ENCODE assay signal across 8 cellular contexts in genomic region chr1:154975409-154976205, GRCh38. TPM values are rescaled to one million over a fixed set of nuclear protein-coding genes. Genes with fewer than 3 reads are reported as not detected.
DNase-seq lines count a peak whose midpoint lies in the region; ATAC-seq, FAIRE-seq and TF ChIP-seq lines count a peak whose summit lies in the region.

No MANE protein-coding gene starts in this region.

- TF ChIP-seq RAD21 in SK-N-SH (IDR thresholded peaks at IDR 0.05; ENCODE audit: low read length) (no peak), K562 (CRISPR knock-in tag; conservative IDR thresholded peaks at IDR 0.05 in 1 of 2, IDR thresholded peaks at IDR 0.05 in 1 of 2) (no peak)

- H3K36me3 ChIP-seq in SK-N-SH (replicated peaks in 1 of 2; ENCODE audit: control insufficient read depth in 1 of 2, insufficient read depth in 2 of 2, low read length in 1 of 2) (peaks cover 7 to 10% of the 10 kb centered on the region in 2 experiments), K562 (ENCODE audit: control insufficient read depth, insufficient read depth, low read length) (peaks cover 32% of the 10 kb centered on the region)

- TSS peak; percentile 61 for BruUV-seq in K562 (replicated peaks; lab: Mats Ljungman, UMichigan)

- TF ChIP-seq EP300 in SK-N-SH (IDR thresholded peaks at IDR 0.05; ENCODE audit: borderline replicate concordance in 1 of 2, low read depth in 1 of 2, low read length in 1 of 2) (no peak), K562 (IDR thresholded peaks at IDR 0.05; ENCODE audit: low read length) (no peak)

- H3K9ac ChIP-seq in SK-N-SH (peak overlapping the region; percentile 88), K562 (ENCODE audit: insufficient read depth in 1 of 2, low read depth in 2 of 2, low read length in 2 of 2) (peak overlapping the region; percentile 89 to 97)

- H3K4me2 ChIP-seq in SK-N-SH (peak overlapping the region; percentile 91), K562 (ENCODE audit: insufficient read depth, low read length) (peak overlapping the region; percentile 98)

- H3F3A ChIP-seq in SK-N-SH (replicated peaks; ENCODE audit: insufficient read depth) = peaks cover 36% of the 10 kb centered on the region

- CTCF ChIA-PET in SK-N-SH (lab: Yijun Ruan, JAX) (interaction anchor here (1.0 to 37.5 kb wide), 5 partner anchors 9 to 79 kb away, joined by 3 to 640 read pairs (median 6); partner anchors contain the start of genes ADAM15, LENEP, PBXIP1 and ZBTB7B), K562 (lab: Yijun Ruan, JAX; ENCODE audit: low intra/inter-chr PET ratio) (interaction anchor here (1.0 to 2.3 kb wide), 3 partner anchors 21 to 42 kb away, joined by 4 to 11 read pairs (median 5); no protein-coding TSS in a partner anchor)

- H4K20me1 ChIP-seq in SK-N-SH (ENCODE audit: insufficient read depth) (no peaks in the 10 kb centered on the region), K562 (replicated peaks; ENCODE audit: control insufficient read depth, insufficient read depth, low read length) (no peaks in the 10 kb centered on the region)

- H3K79me2 ChIP-seq in SK-N-SH (ENCODE audit: insufficient read depth) (peaks cover 68% of the 10 kb centered on the region), K562 (ENCODE audit: control insufficient read depth, insufficient read depth, low read length) (peaks cover 75% of the 10 kb centered on the region)

- H3K4me3 ChIP-seq in SK-N-SH (ENCODE audit: low read depth in 2 of 2, low read length in 1 of 2) = peak overlapping the region; percentile 67 to 79
- peak overlapping the region; percentile 66 for H3K4me3 ChIP-seq in K562

- no peaks in the 10 kb centered on the region for H3K9me1 ChIP-seq in K562 (ENCODE audit: control insufficient read depth, insufficient read depth, low read length)

- H3K27me3 ChIP-seq in SK-N-SH (ENCODE audit: insufficient read depth) (no peaks in the 10 kb centered on the region), K562 (ENCODE audit: control insufficient read depth in 2 of 2, insufficient read depth in 2 of 2, low read length in 2 of 2) (no peaks in the 10 kb centered on the region; a peak in 1 of 5 replicates)

- intact Hi-C loops in Right ventricle myocardium superior (cut with DNase I) = no loop called here
- intact Hi-C loops in Right ventricle myocardium inferior (cut with DNase I) = loop anchor here (2.0 kb wide), 1 partner anchor 25 kb away; no protein-coding TSS in a partner anchor
- intact Hi-C loops in K562 (cut with micrococcal nuclease) = no loop called here

- POLR2A ChIA-PET in SK-N-SH (lab: Yijun Ruan, JAX) (interaction anchor here (3.1 kb wide), 1 partner anchor 18 kb away, joined by 13 read pairs; the partner anchor contains the start of gene LENEP), K562 (lab: Yijun Ruan, JAX) (interaction anchor here (0.7 to 8.3 kb wide), 6 partner anchors 7 to 75 kb away, joined by 3 to 80 read pairs (median 22); partner anchors contain the start of genes ADAM15, FLAD1, LENEP and PYGO2)

- ATAC-seq in Right ventricle myocardium superior (ENCODE audit: poor library complexity) = no peak
- ATAC-seq in Right ventricle myocardium inferior = no peak
- ATAC-seq in K562 = peak; percentile 12
- ATAC-seq in HG02798 (IDR thresholded peaks at IDR 0.05; ENCODE audit: poor library complexity, unreplicated experiment) = no peak
- ATAC-seq in GM18505 (IDR thresholded peaks at IDR 0.05; ENCODE audit: unreplicated experiment) = no peak

- peaks cover 27 to 56% of the 10 kb centered on the region in 2 experiments for H3K4me1 ChIP-seq in SK-N-SH (ENCODE audit: control insufficient read depth in 1 of 2, insufficient read depth in 2 of 2, low read depth in 1 of 2, low read length in 1 of 2)
- H3K4me1 ChIP-seq in K562 (replicated peaks in 1 of 2; ENCODE audit: control insufficient read depth in 2 of 2, insufficient read depth in 2 of 2, low read length in 2 of 2) = peaks cover 32 to 40% of the 10 kb centered on the region in 2 experiments

- TF ChIP-seq POLR2A in K562 (conservative IDR thresholded peaks at IDR 0.05) (no peak), GM18505 (IDR thresholded peaks at IDR 0.05; ENCODE audit: borderline replicate concordance, extremely low read depth, insufficient read depth, insufficient read length) (no peak)

- no peak for FAIRE-seq in K562 (lab: Jason Lieb, UNC)

- no peak for TF ChIP-seq CTCF in SK-N-SH (IDR thresholded peaks at IDR 0.05)
- TF ChIP-seq CTCF in K562 (IDR thresholded peaks at IDR 0.05 in 2 of 3, conservative IDR thresholded peaks at IDR 0.05 in 1 of 3; ENCODE audit: insufficient read depth in 2 of 3, low read depth in 1 of 3, low read length in 3 of 3) = no peak

- in situ Hi-C loops in K562 (cut with MboI) = no loop called here

- WGBS in SK-N-SH (ENCODE audit: low lambda C conversion rate) = under 1% methylated on average over 25 of the region's 25 CpGs
- WGBS in K562 (ENCODE audit: insufficient coverage, low coverage, missing lambda C conversion rate) = 0% methylated on average over 25 of the region's 25 CpGs

- H3K9me2 ChIP-seq in SK-N-SH = no peaks in the 10 kb centered on the region

- H3K9me3 ChIP-seq in SK-N-SH (no peaks in the 10 kb centered on the region), K562 (replicated peaks; ENCODE audit: control insufficient read depth, insufficient read depth, low read depth, low read length) (no peaks in the 10 kb centered on the region)

- H2AFZ ChIP-seq in SK-N-SH (ENCODE audit: low read depth) = peak overlapping the region; percentile 40
- no peak overlapping the region for H2AFZ ChIP-seq in K562 (ENCODE audit: low read depth, low read length)

- H3K27ac ChIP-seq in SK-N-SH (ENCODE audit: low read depth in 2 of 2, low read length in 1 of 2) (peak overlapping the region; percentile 99 to 100), K562 (ENCODE audit: extremely low read depth, low read depth, low read length) (peak overlapping the region; percentile 99)

- DNase-seq in Right ventricle myocardium superior = peak; percentile 70
- no peak for DNase-seq in Right ventricle myocardium inferior (ENCODE audit: missing footprints)
- DNase-seq in SK-N-SH = no peak
- peak in 2 of 4 experiments; percentile 46 to 78 for DNase-seq in K562 (ENCODE audit: extremely low read depth in 1 of 4, low spot score in 3 of 4)
- DNase-seq in left kidney (ENCODE audit: low read depth, low spot score) = peak; percentile 83
- peak; percentile 61 to 70 for DNase-seq in stimulated activated CD8-positive, alpha-beta memory T cell treated with anti-CD3 and anti-CD28 coated beads, Interleukin-15, amount 100 ng/mL, for 48 hours (ENCODE audit: low read depth in 2 of 2)

RNA-seq across cellular contexts. Expression of gene CKS1B, which starts 1.1 kb away (rescaled TPM):
- total RNA-seq in Right ventricle myocardium superior (15.5 TPM), Right ventricle myocardium inferior (22.2 TPM), K562 (2014; rRNA removed) (215 and 262 TPM in 2 replicates), K562 (2014; rRNA removed; fragmentation: Illumina TruSeq; extraction: Trizol) (364 and 410 TPM in 2 replicates), K562 (2015; rRNA removed; fragmentation: Illumina TruSeq; extraction: Trizol) (269 and 292 TPM in 2 replicates), K562 (2021) (256 and 270 TPM in 2 replicates)
- polyA plus RNA-seq in SK-N-SH (2012; rRNA removed) (256 and 308 TPM in 2 replicates), K562 (2011; rRNA removed) (754 and 835 TPM in 2 replicates), K562 (2014; fragmentation: Illumina TruSeq; extraction: Trizol) (611 and 624 TPM in 2 replicates), K562 (2014; fragmentation: Nextera tagmentation; extraction: Ambion mirVana) (1,000 to 10,000 TPM; 1,039 to 1,103 TPM), K562 (2014; rRNA removed) (460 and 477 TPM in 2 replicates)
- 286 and 340 TPM in 2 replicates for polyA plus RNA-seq in SK-N-SH (2012; cell fraction: cytosol; rRNA removed)
- polyA plus RNA-seq in SK-N-SH (2012; cell fraction: nucleus; rRNA removed) = 86.1 and 118 TPM in 2 replicates
- 61.9 and 74.9 TPM in 2 replicates for total RNA-seq in K562 (2011; cell fraction: chromatin; rRNA removed; ENCODE audit: low replicate concordance)
- 70.0 and 71.3 TPM in 2 replicates for total RNA-seq in K562 (2011; cell fraction: nucleolus; rRNA removed)
- 120 and 182 TPM in 2 replicates for total RNA-seq in K562 (2011; cell fraction: nucleoplasm; rRNA removed)
- polyA plus RNA-seq in K562 (2011; cell fraction: cytosol; rRNA removed) = 831 and 1,136 TPM in 2 replicates
- polyA plus RNA-seq in K562 (2011; cell fraction: nucleus; rRNA removed) = 223 and 387 TPM in 2 replicates
- 544 and 581 TPM in 2 replicates for polyA plus RNA-seq in K562 (2012)
- polyA minus RNA-seq in K562 (2011; rRNA and poly(A)+ RNA removed) = 383 and 393 TPM in 2 replicates
- 80.9 and 85.6 TPM in 2 replicates for polyA minus RNA-seq in K562 (2011; cell fraction: cytosol; rRNA and poly(A)+ RNA removed)
- polyA minus RNA-seq in K562 (2011; cell fraction: nucleus; rRNA and poly(A)+ RNA removed) = 24.2 and 63.2 TPM in 2 replicates

RNA-seq across cellular contexts. Expression of gene SHC1, which starts 5.1 kb away (rescaled TPM):
- 52.7 TPM for total RNA-seq in Right ventricle myocardium superior
- total RNA-seq in Right ventricle myocardium inferior = 60.4 TPM
- polyA plus RNA-seq in SK-N-SH (2012; rRNA removed) = 338 and 395 TPM in 2 replicates
- 199 and 274 TPM in 2 replicates for polyA plus RNA-seq in SK-N-SH (2012; cell fraction: cytosol; rRNA removed)
- 1,066 and 1,388 TPM in 2 replicates for polyA plus RNA-seq in SK-N-SH (2012; cell fraction: nucleus; rRNA removed)
- total RNA-seq in K562 (2011; cell fraction: chromatin; rRNA removed; ENCODE audit: low replicate concordance) = 85.7 and 174 TPM in 2 replicates
- 69.6 and 76.4 TPM in 2 replicates for total RNA-seq in K562 (2011; cell fraction: nucleolus; rRNA removed)
- total RNA-seq in K562 (2011; cell fraction: nucleoplasm; rRNA removed) = 94.4 and 106 TPM in 2 replicates
- total RNA-seq in K562 (2014; rRNA removed) = 51.9 and 57.2 TPM in 2 replicates
- total RNA-seq in K562 (2014; rRNA removed; fragmentation: Illumina TruSeq; extraction: Trizol) = 34.1 and 35.4 TPM in 2 replicates
- 34.4 and 35.9 TPM in 2 replicates for total RNA-seq in K562 (2015; rRNA removed; fragmentation: Illumina TruSeq; extraction: Trizol)
- 66.4 and 68.4 TPM in 2 replicates for total RNA-seq in K562 (2021)
- 64.8 and 81.2 TPM in 2 replicates for polyA plus RNA-seq in K562 (2011; rRNA removed)
- 63.5 and 90.8 TPM in 2 replicates for polyA plus RNA-seq in K562 (2011; cell fraction: cytosol; rRNA removed)
- polyA plus RNA-seq in K562 (2011; cell fraction: nucleus; rRNA removed) = 143 and 200 TPM in 2 replicates
- polyA plus RNA-seq in K562 (2012) = 57.8 and 71.5 TPM in 2 replicates
- polyA plus RNA-seq in K562 (2014; fragmentation: Illumina TruSeq; extraction: Trizol) = 93.7 and 113 TPM in 2 replicates
- 1 to 10 TPM; 4.1 to 5.4 TPM for polyA plus RNA-seq in K562 (2014; fragmentation: Nextera tagmentation; extraction: Ambion mirVana)
- 57.7 and 58.0 TPM in 2 replicates for polyA plus RNA-seq in K562 (2014; rRNA removed)
- polyA minus RNA-seq in K562 (2011; rRNA and poly(A)+ RNA removed) = 45.0 and 49.1 TPM in 2 replicates
- 30.6 and 37.4 TPM in 2 replicates for polyA minus RNA-seq in K562 (2011; cell fraction: cytosol; rRNA and poly(A)+ RNA removed)
- 22.3 and 27.7 TPM in 2 replicates for polyA minus RNA-seq in K562 (2011; cell fraction: nucleus; rRNA and poly(A)+ RNA removed)

RNA-seq across cellular contexts. Expression of gene FLAD1, which starts 7.5 kb away (rescaled TPM):
- total RNA-seq in Right ventricle myocardium superior = 34.7 TPM
- 30.8 TPM for total RNA-seq in Right ventricle myocardium inferior
- 50.8 and 56.2 TPM in 2 replicates for polyA plus RNA-seq in SK-N-SH (2012; rRNA removed)
- polyA plus RNA-seq in SK-N-SH (2012; cell fraction: cytosol; rRNA removed) = 21.8 and 32.1 TPM in 2 replicates
- polyA plus RNA-seq in SK-N-SH (2012; cell fraction: nucleus; rRNA removed) = 130 and 147 TPM in 2 replicates
- total RNA-seq in K562 (2011; cell fraction: chromatin; rRNA removed; ENCODE audit: low replicate concordance) = 46.3 and 135 TPM in 2 replicates
- total RNA-seq in K562 (2011; cell fraction: nucleolus; rRNA removed) = 130 and 141 TPM in 2 replicates
- 76.0 and 76.6 TPM in 2 replicates for total RNA-seq in K562 (2011; cell fraction: nucleoplasm; rRNA removed)
- 67.0 and 87.6 TPM in 2 replicates for total RNA-seq in K562 (2014; rRNA removed)
- 41.3 and 56.1 TPM in 2 replicates for total RNA-seq in K562 (2014; rRNA removed; fragmentation: Illumina TruSeq; extraction: Trizol)
- total RNA-seq in K562 (2015; rRNA removed; fragmentation: Illumina TruSeq; extraction: Trizol) = 65.8 and 68.6 TPM in 2 replicates
- 74.4 and 79.8 TPM in 2 replicates for total RNA-seq in K562 (2021)
- polyA plus RNA-seq in K562 (2011; rRNA removed) = 61.2 and 75.6 TPM in 2 replicates
- polyA plus RNA-seq in K562 (2011; cell fraction: cytosol; rRNA removed) = 82.9 and 126 TPM in 2 replicates
- 209 and 292 TPM in 2 replicates for polyA plus RNA-seq in K562 (2011; cell fraction: nucleus; rRNA removed)
- 54.0 and 57.9 TPM in 2 replicates for polyA plus RNA-seq in K562 (2012)
- polyA plus RNA-seq in K562 (2014; fragmentation: Illumina TruSeq; extraction: Trizol) = 78.8 and 82.3 TPM in 2 replicates
- polyA plus RNA-seq in K562 (2014; fragmentation: Nextera tagmentation; extraction: Ambion mirVana) = 10 to 100 TPM; 24.9 to 46.7 TPM
- polyA plus RNA-seq in K562 (2014; rRNA removed) = 85.8 and 98.9 TPM in 2 replicates
- 50.8 and 69.7 TPM in 2 replicates for polyA minus RNA-seq in K562 (2011; rRNA and poly(A)+ RNA removed)
- polyA minus RNA-seq in K562 (2011; cell fraction: cytosol; rRNA and poly(A)+ RNA removed) = 40.4 and 52.6 TPM in 2 replicates
- polyA minus RNA-seq in K562 (2011; cell fraction: nucleus; rRNA and poly(A)+ RNA removed) = 49.7 and 53.7 TPM in 2 replicates

RNA-seq across cellular contexts. Expression of gene PYGO2, which starts 14.0 kb away (rescaled TPM):
- total RNA-seq in Right ventricle myocardium superior (13.2 TPM), Right ventricle myocardium inferior (16.0 TPM), K562 (2014; rRNA removed) (18.2 and 28.9 TPM in 2 replicates), K562 (2014; rRNA removed; fragmentation: Illumina TruSeq; extraction: Trizol) (15.2 and 15.8 TPM in 2 replicates), K562 (2015; rRNA removed; fragmentation: Illumina TruSeq; extraction: Trizol) (17.7 and 18.1 TPM in 2 replicates), K562 (2021) (36.2 and 36.7 TPM in 2 replicates)
- polyA plus RNA-seq in SK-N-SH (2012; rRNA removed) (23.3 and 28.2 TPM in 2 replicates), K562 (2011; rRNA removed) (23.5 and 28.3 TPM in 2 replicates), K562 (2014; fragmentation: Illumina TruSeq; extraction: Trizol) (32.5 and 34.3 TPM in 2 replicates), K562 (2014; fragmentation: Nextera tagmentation; extraction: Ambion mirVana) (1 to 10 TPM; 8.3 to 8.6 TPM), K562 (2014; rRNA removed) (24.6 and 28.1 TPM in 2 replicates)
- polyA plus RNA-seq in SK-N-SH (2012; cell fraction: cytosol; rRNA removed) = 14.3 and 19.8 TPM in 2 replicates
- 36.8 and 45.8 TPM in 2 replicates for polyA plus RNA-seq in SK-N-SH (2012; cell fraction: nucleus; rRNA removed)
- total RNA-seq in K562 (2011; cell fraction: chromatin; rRNA removed; ENCODE audit: low replicate concordance) = 24.1 and 50.9 TPM in 2 replicates
- total RNA-seq in K562 (2011; cell fraction: nucleolus; rRNA removed) = 40.4 and 41.1 TPM in 2 replicates
- total RNA-seq in K562 (2011; cell fraction: nucleoplasm; rRNA removed) = 36.8 and 44.0 TPM in 2 replicates
- polyA plus RNA-seq in K562 (2011; cell fraction: cytosol; rRNA removed) = 26.2 and 37.5 TPM in 2 replicates
- polyA plus RNA-seq in K562 (2011; cell fraction: nucleus; rRNA removed) = 43.0 and 57.2 TPM in 2 replicates
- 25.4 and 27.4 TPM in 2 replicates for polyA plus RNA-seq in K562 (2012)
- 14.7 and 16.1 TPM in 2 replicates for polyA minus RNA-seq in K562 (2011; rRNA and poly(A)+ RNA removed)
- polyA minus RNA-seq in K562 (2011; cell fraction: cytosol; rRNA and poly(A)+ RNA removed) = 13.7 and 16.1 TPM in 2 replicates
- polyA minus RNA-seq in K562 (2011; cell fraction: nucleus; rRNA and poly(A)+ RNA removed) = 13.5 and 15.3 TPM in 2 replicates

RNA-seq across cellular contexts. Expression of gene LENEP, which starts 17.8 kb away (rescaled TPM):
- total RNA-seq in Right ventricle myocardium superior (not detected), Right ventricle myocardium inferior (not detected), K562 (2014; rRNA removed) (0.24 and 0.86 TPM in 2 replicates), K562 (2014; rRNA removed; fragmentation: Illumina TruSeq; extraction: Trizol) (0.47 TPM in 1 of 2 replicates, not detected in the other), K562 (2015; rRNA removed; fragmentation: Illumina TruSeq; extraction: Trizol) (0.45 and 0.87 TPM in 2 replicates), K562 (2021) (0.56 TPM in 1 of 2 replicates, not detected in the other)
- polyA plus RNA-seq in SK-N-SH (2012; rRNA removed) (0.26 TPM in 1 of 2 replicates, not detected in the other), K562 (2011; rRNA removed) (not detected in 2 replicates), K562 (2014; fragmentation: Illumina TruSeq; extraction: Trizol) (not detected in 2 replicates), K562 (2014; fragmentation: Nextera tagmentation; extraction: Ambion mirVana) (not detected), K562 (2014; rRNA removed) (0.23 and 0.35 TPM in 2 replicates)
- polyA plus RNA-seq in SK-N-SH (2012; cell fraction: cytosol; rRNA removed) = not detected in 2 replicates
- polyA plus RNA-seq in SK-N-SH (2012; cell fraction: nucleus; rRNA removed) = 0.13 and 0.40 TPM in 2 replicates
- total RNA-seq in K562 (2011; cell fraction: chromatin; rRNA removed; ENCODE audit: low replicate concordance) = 4.5 and 15.4 TPM in 2 replicates
- total RNA-seq in K562 (2011; cell fraction: nucleolus; rRNA removed) = 2.9 and 8.3 TPM in 2 replicates
- 7.6 and 10.0 TPM in 2 replicates for total RNA-seq in K562 (2011; cell fraction: nucleoplasm; rRNA removed)
- polyA plus RNA-seq in K562 (2011; cell fraction: cytosol; rRNA removed) = not detected in 2 replicates
- polyA plus RNA-seq in K562 (2011; cell fraction: nucleus; rRNA removed) = 1.0 and 1.1 TPM in 2 replicates
- 0.17 and 0.59 TPM in 2 replicates for polyA plus RNA-seq in K562 (2012)
- 1.4 and 3.2 TPM in 2 replicates for polyA minus RNA-seq in K562 (2011; rRNA and poly(A)+ RNA removed)
- polyA minus RNA-seq in K562 (2011; cell fraction: cytosol; rRNA and poly(A)+ RNA removed) = not detected in 2 replicates
- 1.1 and 3.6 TPM in 2 replicates for polyA minus RNA-seq in K562 (2011; cell fraction: nucleus; rRNA and poly(A)+ RNA removed)

Comparison
In these comparisons a context has a peak if more than half of its experiments do, and no peak if none do; other contexts are left out.
1. DNase-seq: peak in Right ventricle myocardium superior (single experiment), left kidney (single experiment) and stimulated activated CD8-positive, alpha-beta memory T cell treated with anti-CD3 and anti-CD28 coated beads, Interleukin-15, amount 100 ng/mL, for 48 hours (2 of 2); none in Right ventricle myocardium inferior (single experiment) and SK-N-SH (single experiment).